Comparison of ENCODE assay signal across 26 cellular contexts in genomic region chr3:184358140-184358767, GRCh38. TPM values are rescaled to one million over a fixed set of nuclear protein-coding genes. Genes with fewer than 3 reads are reported as not detected.
"Had no signal": no experiment of that assay in that cellular context is flagged by ENCODE, and none has a peak within 500 bp of the region (broad histone marks: within the 10 kb centered on the region; RNA-seq: fewer than 3 reads in every experiment).

No MANE protein-coding gene starts in this region.

- H3K27me3 Mint-ChIP-seq: activated B cell treated with CpG ODN at 0.5 μM for 24 hours; activated naive CD8-positive, alpha-beta T cell; activated T-cell treated with anti-CD3 and anti-CD28 coated beads, Interleukin-2, amount 50 U/mL, for 24 hours; T-cell had no signal

- H3K27ac Mint-ChIP-seq: activated B cell treated with CpG ODN at 0.5 μM for 24 hours; activated CD4-positive, alpha-beta T cell treated with anti-CD3 and anti-CD28 coated beads, Interleukin-2, amount 10 ng/mL, durations not matched to agents 24 days and 14 days; activated CD8-positive, alpha-beta memory T cell treated with anti-CD3 and anti-CD28 coated beads, Interleukin-2, amount 10 ng/mL, durations not matched to agents 7 days and 5 days; activated naive CD8-positive, alpha-beta T cell; activated T-cell treated with anti-CD3 and anti-CD28 coated beads, Interleukin-2, amount 50 U/mL, for 24 hours; T-cell had no signal

- H3K9me3 Mint-ChIP-seq: activated B cell treated with CpG ODN at 0.5 μM for 24 hours; activated CD4-positive, alpha-beta T cell treated with anti-CD3 and anti-CD28 coated beads, Interleukin-2, amount 10 ng/mL, durations not matched to agents 24 days and 14 days; activated T-cell treated with anti-CD3 and anti-CD28 coated beads, Interleukin-2, amount 50 U/mL, for 24 hours; IgD-negative memory B cell; T-cell had no signal

- H3K9me3 ChIP-seq: Peyer's patch had no signal

- H3K27me3 ChIP-seq: Peyer's patch had no signal

- H3K4me3 ChIP-seq: Peyer's patch had no signal

- H3K4me3 Mint-ChIP-seq: activated B cell treated with CpG ODN at 0.5 μM for 24 hours; activated CD4-positive, alpha-beta T cell treated with anti-CD3 and anti-CD28 coated beads, Interleukin-2, amount 10 ng/mL, durations not matched to agents 24 days and 14 days; activated CD8-positive, alpha-beta memory T cell treated with anti-CD3 and anti-CD28 coated beads, Interleukin-2, amount 10 ng/mL, durations not matched to agents 7 days and 5 days; activated T-cell treated with anti-CD3 and anti-CD28 coated beads, Interleukin-2, amount 50 U/mL, for 24 hours had no signal

- H3K36me3 Mint-ChIP-seq: IgD-negative memory B cell, T-cell had no signal

- H3K27ac ChIP-seq: Peyer's patch had no signal

- ATAC-seq: activated CD8-positive, alpha-beta memory T cell treated with anti-CD3 and anti-CD28 coated beads, Interleukin-2, amount 10 ng/mL, durations not matched to agents 7 days and 5 days; T-cell had no signal

- DNase-seq: activated B cell treated with CpG ODN at 0.5 μM for 24 hours; activated CD4-positive, alpha-beta T cell treated with anti-CD3 and anti-CD28 coated beads for 1 hour; activated CD4-positive, alpha-beta T cell treated with anti-CD3 and anti-CD28 coated beads, Interleukin-2, amount 10 ng/mL, durations not matched to agents 24 days and 14 days; activated CD4-positive, alpha-beta T cell treated with anti-CD3 and anti-CD28 coated beads, Interleukin-2, amount 50 U/mL, for 48 hours; activated CD8-positive, alpha-beta memory T cell treated with anti-CD3 and anti-CD28 coated beads, Interleukin-2, amount 10 ng/mL, durations not matched to agents 7 days and 5 days; activated effector memory CD4-positive, alpha-beta T cell treated with anti-CD3 and anti-CD28 coated beads, Interleukin-2, amount 50 U/mL, for 16 hours; activated naive CD4-positive, alpha-beta T cell treated with Interleukin-2 at 50 U/mL for 16 hours; activated T-cell treated with anti-CD3 and anti-CD28 coated beads, Interleukin-2, amount 50 U/mL, for 24 hours; amygdala; KG1; NCI-H1092; NCI-H1417; NCI-H1930; NCI-H2171; NCI-H2227 treated with DMSO at 0.1 percent for 48 hours; NCI-H510A; NCI-H526 treated with DMSO at 0.1 percent for 48 hours; Peyer's patch; SHP77 treated with DMSO at 0.1 percent for 48 hours; T-cell; T-helper 2 cell; T1000 had no signal

RNA-seq across cellular contexts. Expression of gene THPO, which starts 19.8 kb away (rescaled TPM):
- total RNA-seq: activated B cell treated with CpG ODN at 0.5 μM for 24 hours; activated CD4-positive, alpha-beta T cell treated with anti-CD3 and anti-CD28 coated beads, Interleukin-2, amount 10 ng/mL, durations not matched to agents 24 days and 14 days; activated CD8-positive, alpha-beta memory T cell treated with anti-CD3 and anti-CD28 coated beads, Interleukin-2, amount 10 ng/mL, durations not matched to agents 7 days and 5 days; LHCN-M2; M059J; T-cell had no signal

RNA-seq across cellular contexts. Expression of gene CHRD, which starts 21.6 kb away (rescaled TPM):
- total RNA-seq: activated B cell treated with CpG ODN at 0.5 μM for 24 hours; activated CD4-positive, alpha-beta T cell treated with anti-CD3 and anti-CD28 coated beads, Interleukin-2, amount 10 ng/mL, durations not matched to agents 24 days and 14 days; activated CD8-positive, alpha-beta memory T cell treated with anti-CD3 and anti-CD28 coated beads, Interleukin-2, amount 10 ng/mL, durations not matched to agents 7 days and 5 days had no signal
- polyA plus RNA-seq: IgD-negative memory B cell had no signal
